24 cellular contexts compared by ENCODE assay signal in genomic region chr20:25242231-25242630, GRCh38. TPM values are rescaled to one million over a fixed set of nuclear protein-coding genes. Genes with fewer than 3 reads are reported as not detected.
A peak's percentile ranks its signal among the peaks of the same experiment; 100 is the strongest.
DNase-seq lines count a peak whose midpoint lies in the region; ATAC-seq, FAIRE-seq and TF ChIP-seq lines count a peak whose summit lies in the region.
"Had no signal": no experiment of that assay in that cellular context is flagged by ENCODE, and none has a peak within 500 bp of the region (broad histone marks: within the 10 kb centered on the region; RNA-seq: fewer than 3 reads in every experiment).

No MANE protein-coding gene starts in this region.

- TF ChIP-seq POLR2A in HepG2 (IDR thresholded peaks at IDR 0.05; ENCODE audit: insufficient read depth in 1 of 2, low read depth in 2 of 2, low read length in 2 of 2) = no peak

- peak in 1 of 2 experiments; percentile 33; a peak in 1 of 4 replicates for TF ChIP-seq EP300 in SK-N-SH (IDR thresholded peaks at IDR 0.05; ENCODE audit: borderline replicate concordance in 1 of 2, low read depth in 1 of 2, low read length in 1 of 2)
- TF ChIP-seq EP300 in HepG2 (IDR thresholded peaks at IDR 0.05; ENCODE audit: low read depth in 2 of 2, low read length in 2 of 2) = no peak
- no peak for TF ChIP-seq EP300 in HepG2 (CRISPR knock-in tag; IDR thresholded peaks at IDR 0.05; ENCODE audit: borderline replicate concordance)

- H3K79me2 ChIP-seq in SK-N-SH (ENCODE audit: insufficient read depth) = no peaks in the 10 kb centered on the region
- H3K79me2 ChIP-seq in HepG2 (ENCODE audit: insufficient read depth, low read length) = no peaks in the 10 kb centered on the region

- no peaks in the 10 kb centered on the region for H3K9me3 ChIP-seq in SK-N-SH
- H3K9me3 ChIP-seq in HepG2 (ENCODE audit: low read length) = no peaks in the 10 kb centered on the region

- intact Hi-C loops in HepG2 (cut with micrococcal nuclease; ENCODE audit: unreplicated experiment) = no loop called here

- no peaks in the 10 kb centered on the region for H3K9me2 ChIP-seq in SK-N-SH

- CTCF ChIA-PET in SK-N-SH (lab: Yijun Ruan, JAX) = interaction anchor here (1.2 to 1.6 kb wide), 2 partner anchors 9 to 53 kb away, joined by 3 to 4 read pairs; no protein-coding TSS in a partner anchor
- CTCF ChIA-PET in HepG2 (lab: Yijun Ruan, JAX; ENCODE audit: low intra/inter-chr PET ratio, low total read pairs) = no interaction called here

- TF ChIP-seq CTCF in SK-N-SH (IDR thresholded peaks at IDR 0.05) = no peak
- TF ChIP-seq CTCF in epithelial cell of esophagus (IDR thresholded peaks at IDR 0.05; ENCODE audit: insufficient read depth, low read depth, low read length, missing control alignments) = no peak
- TF ChIP-seq CTCF in type B pancreatic cell (conservative IDR thresholded peaks at IDR 0.05) = no peak
- TF ChIP-seq CTCF in HepG2 (CRISPR knock-in tag; IDR thresholded peaks at IDR 0.05) = no peak

- DNase-seq in SK-N-SH = peak; percentile 52
- peak; percentile 73 for DNase-seq in NCI-H69 (lab: John Stamatoyannopoulos, UW)
- DNase-seq in epithelial cell of esophagus (ENCODE audit: low read depth) = peak; percentile 39
- no peak for DNase-seq in type B pancreatic cell (ENCODE audit: extremely low spot score, unreplicated experiment)
- DNase-seq in NCI-H510A (lab: John Stamatoyannopoulos, UW) = no peak
- DNase-seq in HepG2 (ENCODE audit: low spot score) = no peak
- DNase-seq: activated CD4-positive, CD25-positive, alpha-beta regulatory T cell treated with anti-CD3 and anti-CD28 coated beads, Interleukin-2, amount 50 U/mL, for 72 hours; activated naive CD8-positive, alpha-beta T cell treated with anti-CD3 and anti-CD28 coated beads, Interleukin-2, amount 10 ng/mL, durations not matched to agents 7 days and 5 days; brain microvascular endothelial cell; hypothalamus; MM.1S; NCI-H2029; NCI-H524 treated with DMSO at 0.1 percent for 48 hours; stimulated activated CD4-positive, alpha-beta T cell treated with anti-CD3 and anti-CD28 coated beads, Interleukin-4, amount 100 ng/mL, for 4 hours had no signal

- H3K27ac Mint-ChIP-seq in type B pancreatic cell = peak overlapping the region; percentile 84
- H3K27ac Mint-ChIP-seq: activated naive CD8-positive, alpha-beta T cell treated with anti-CD3 and anti-CD28 coated beads, Interleukin-2, amount 10 ng/mL, durations not matched to agents 7 days and 5 days; CD14-positive monocyte; memory B cell had no signal

- H3K36me3 Mint-ChIP-seq in type B pancreatic cell = no peaks in the 10 kb centered on the region
- H3K36me3 Mint-ChIP-seq: activated naive CD8-positive, alpha-beta T cell treated with anti-CD3 and anti-CD28 coated beads, Interleukin-2, amount 10 ng/mL, durations not matched to agents 7 days and 5 days had no signal

- BruUV-seq in HepG2 (replicated peaks; lab: Mats Ljungman, UMichigan) = no TSS peak

- H4K20me1 ChIP-seq in SK-N-SH (ENCODE audit: insufficient read depth) (no peaks in the 10 kb centered on the region), HepG2 (ENCODE audit: insufficient read depth, low read length) (no peaks in the 10 kb centered on the region)

- WGBS in SK-N-SH (ENCODE audit: low lambda C conversion rate) = 81% methylated on average over 10 of the region's 10 CpGs
- 76% methylated on average over 10 of the region's 10 CpGs for WGBS in HepG2 (ENCODE audit: low lambda C conversion rate)

- H3F3A ChIP-seq in SK-N-SH (replicated peaks; ENCODE audit: insufficient read depth) = peaks cover 19% of the 10 kb centered on the region

- H3K27me3 Mint-ChIP-seq in type B pancreatic cell = peaks cover 35% of the 10 kb centered on the region

- ATAC-seq in SK-N-SH treated with all-trans-retinoic acid at 6 μM for 48 hours = no peak
- no peak for ATAC-seq in GM19463 (IDR thresholded peaks at IDR 0.05; ENCODE audit: unreplicated experiment)
- no peak for ATAC-seq in HepG2

- H3K27me3 ChIP-seq in SK-N-SH (ENCODE audit: insufficient read depth) (no peaks in the 10 kb centered on the region), HepG2 (ENCODE audit: control insufficient read depth in 1 of 2, insufficient read depth in 2 of 2, low read length in 2 of 2) (peaks cover 1 to 25% of the 10 kb centered on the region in 2 experiments; a peak in 3 of 5 replicates)
- H3K27me3 ChIP-seq: brain microvascular endothelial cell had no signal

- in situ Hi-C loops in HepG2 (cut with HindIII; ENCODE audit: extremely low pct_ligation_motif_present, low pct_unique_long_range_greater_than_20kb) = no loop called here

- no peak for FAIRE-seq in HepG2 (lab: Jason Lieb, UNC)
- FAIRE-seq: GM12891, keratinocyte, RCC 7860, urothelium cell line had no signal

- no peak overlapping the region for H3K27ac ChIP-seq in SK-N-SH (ENCODE audit: low read depth in 2 of 2, low read length in 1 of 2)
- no peak overlapping the region for H3K27ac ChIP-seq in HepG2 (ENCODE audit: extremely low read length, insufficient read depth, low read length)
- H3K27ac ChIP-seq: brain microvascular endothelial cell, coronary artery had no signal

- H3K4me3 ChIP-seq in SK-N-SH (ENCODE audit: low read depth in 2 of 2, low read length in 1 of 2) = no peak overlapping the region
- no peak overlapping the region for H3K4me3 ChIP-seq in epithelial cell of esophagus (ENCODE audit: low read length)
- H3K4me3 ChIP-seq in HepG2 (replicated peaks in 1 of 3; ENCODE audit: insufficient read depth in 1 of 3, low read depth in 2 of 3, low read length in 3 of 3) = no peak overlapping the region
- H3K4me3 ChIP-seq: coronary artery had no signal

- TF ChIP-seq RAD21 in SK-N-SH (IDR thresholded peaks at IDR 0.05; ENCODE audit: low read length) (no peak), HepG2 (CRISPR knock-in tag; IDR thresholded peaks at IDR 0.05) (no peak)

- H3K36me3 ChIP-seq in SK-N-SH (replicated peaks in 1 of 2; ENCODE audit: control insufficient read depth in 1 of 2, insufficient read depth in 2 of 2, low read length in 1 of 2) (peaks cover 0 to 4% of the 10 kb centered on the region in 2 experiments), HepG2 (replicated peaks in 1 of 2; ENCODE audit: control insufficient read depth in 1 of 2, insufficient read depth in 2 of 2, low read length in 2 of 2) (no peaks in the 10 kb centered on the region)
- H3K36me3 ChIP-seq: brain microvascular endothelial cell had no signal

- H2AFZ ChIP-seq in SK-N-SH (ENCODE audit: low read depth) (no peak overlapping the region), HepG2 (ENCODE audit: low read length) (no peak overlapping the region)

- H3K9ac ChIP-seq in SK-N-SH (no peak overlapping the region), HepG2 (ENCODE audit: insufficient read depth, low read depth, low read length) (no peak overlapping the region)

- H3K4me1 ChIP-seq in SK-N-SH (ENCODE audit: control insufficient read depth in 1 of 2, insufficient read depth in 2 of 2, low read depth in 1 of 2, low read length in 1 of 2) (peaks cover 15 to 17% of the 10 kb centered on the region in 2 experiments; a peak in 3 of 4 replicates), HepG2 (ENCODE audit: insufficient read depth, low read length) (peaks cover 45% of the 10 kb centered on the region)

- H3K4me2 ChIP-seq in SK-N-SH = no peak overlapping the region
- no peak overlapping the region for H3K4me2 ChIP-seq in HepG2 (ENCODE audit: low read depth, low read length)

- peak overlapping the region; percentile 56 for H3K4me3 Mint-ChIP-seq in type B pancreatic cell
- H3K4me3 Mint-ChIP-seq: activated naive CD8-positive, alpha-beta T cell treated with anti-CD3 and anti-CD28 coated beads, Interleukin-2, amount 10 ng/mL, durations not matched to agents 7 days and 5 days; CD14-positive monocyte; memory B cell; nephron had no signal

- H3K9me3 Mint-ChIP-seq in type B pancreatic cell = no peaks in the 10 kb centered on the region
- H3K9me3 Mint-ChIP-seq: activated naive CD8-positive, alpha-beta T cell treated with anti-CD3 and anti-CD28 coated beads, Interleukin-2, amount 10 ng/mL, durations not matched to agents 7 days and 5 days; nephron had no signal

- H3K4me1 Mint-ChIP-seq in type B pancreatic cell (ENCODE audit: unreplicated experiment) = peaks cover 13% of the 10 kb centered on the region

- POLR2A ChIA-PET in SK-N-SH (lab: Yijun Ruan, JAX) (no interaction called here), HepG2 (lab: Yijun Ruan, JAX) (no interaction called here)

RNA-seq across cellular contexts. Expression of gene PYGB, which starts 5.7 kb away (rescaled TPM):
- polyA plus RNA-seq in SK-N-SH (2012; rRNA removed) (32.2 and 35.8 TPM in 2 replicates), HepG2 (2011; rRNA removed) (24.2 and 37.5 TPM in 2 replicates)
- 16.8 and 25.0 TPM in 2 replicates for polyA plus RNA-seq in SK-N-SH (2012; cell fraction: cytosol; rRNA removed)
- polyA plus RNA-seq in SK-N-SH (2012; cell fraction: nucleus; rRNA removed) = 75.6 and 77.6 TPM in 2 replicates
- total RNA-seq in type B pancreatic cell (ENCODE audit: low replicate concordance) (39.3 and 52.2 TPM in 2 replicates), HepG2 (2016; rRNA removed; fragmentation: Illumina TruSeq; extraction: Trizol) (82.0 and 86.3 TPM in 2 replicates)
- 5.4 and 6.5 TPM in 2 replicates for total RNA-seq in HepG2 (2016; cell fraction: cytosol; rRNA removed; fragmentation: Illumina TruSeq; extraction: Trizol; ENCODE audit: low read depth)
- total RNA-seq in HepG2 (2016; cell fraction: insoluble cytoplasmic fraction; rRNA removed; fragmentation: Illumina TruSeq; extraction: Trizol) = 69.1 and 89.6 TPM in 2 replicates
- 18.0 and 19.5 TPM in 2 replicates for total RNA-seq in HepG2 (2016; cell fraction: membrane; rRNA removed; fragmentation: Illumina TruSeq; extraction: Trizol)
- total RNA-seq in HepG2 (2016; cell fraction: nucleus; rRNA removed; fragmentation: Illumina TruSeq; extraction: Trizol) = 59.8 and 63.0 TPM in 2 replicates
- polyA plus RNA-seq in HepG2 (2011; cell fraction: cytosol; rRNA removed) = 24.4 and 27.4 TPM in 2 replicates
- polyA plus RNA-seq in HepG2 (2011; cell fraction: nucleus; rRNA removed) = 111 and 112 TPM in 2 replicates
- polyA plus RNA-seq in HepG2 (2012) = 26.9 and 46.5 TPM in 2 replicates
- polyA plus RNA-seq in HepG2 (2016; cell fraction: cytosol; fragmentation: Illumina TruSeq; extraction: Trizol; ENCODE audit: low read depth) = 3.5 TPM in 2 replicates
- 45.7 and 58.6 TPM in 2 replicates for polyA plus RNA-seq in HepG2 (2016; cell fraction: insoluble cytoplasmic fraction; fragmentation: Illumina TruSeq; extraction: Trizol; ENCODE audit: low read depth)
- 7.2 and 9.8 TPM in 2 replicates for polyA plus RNA-seq in HepG2 (2016; cell fraction: membrane; fragmentation: Illumina TruSeq; extraction: Trizol; ENCODE audit: low read depth)
- polyA plus RNA-seq in HepG2 (2016; cell fraction: nucleus; fragmentation: Illumina TruSeq; extraction: Trizol; ENCODE audit: insufficient read depth, low read depth) = 79.7 and 85.5 TPM in 2 replicates
- polyA minus RNA-seq in HepG2 (2011; rRNA and poly(A)+ RNA removed; ENCODE audit: low replicate concordance) = 26.5 and 80.5 TPM in 2 replicates
- 36.1 and 38.1 TPM in 2 replicates for polyA minus RNA-seq in HepG2 (2011; cell fraction: cytosol; rRNA and poly(A)+ RNA removed)
- 27.9 and 31.3 TPM in 2 replicates for polyA minus RNA-seq in HepG2 (2011; cell fraction: nucleus; rRNA and poly(A)+ RNA removed)

RNA-seq across cellular contexts. Expression of gene ENTPD6, which starts 46.7 kb away (rescaled TPM):
- polyA plus RNA-seq in SK-N-SH (2012; rRNA removed) = 76.1 and 78.2 TPM in 2 replicates
- 36.3 and 54.5 TPM in 2 replicates for polyA plus RNA-seq in SK-N-SH (2012; cell fraction: cytosol; rRNA removed)
- 172 and 200 TPM in 2 replicates for polyA plus RNA-seq in SK-N-SH (2012; cell fraction: nucleus; rRNA removed)
- total RNA-seq in type B pancreatic cell (ENCODE audit: low replicate concordance) = 64.1 and 78.3 TPM in 2 replicates
- 98.4 and 164 TPM in 2 replicates for total RNA-seq in HepG2 (2016; rRNA removed; fragmentation: Illumina TruSeq; extraction: Trizol)
- 67.6 and 72.5 TPM in 2 replicates for total RNA-seq in HepG2 (2016; cell fraction: cytosol; rRNA removed; fragmentation: Illumina TruSeq; extraction: Trizol; ENCODE audit: low read depth)
- total RNA-seq in HepG2 (2016; cell fraction: insoluble cytoplasmic fraction; rRNA removed; fragmentation: Illumina TruSeq; extraction: Trizol) = 90.5 and 177 TPM in 2 replicates
- total RNA-seq in HepG2 (2016; cell fraction: membrane; rRNA removed; fragmentation: Illumina TruSeq; extraction: Trizol) = 139 and 152 TPM in 2 replicates
- 149 and 161 TPM in 2 replicates for total RNA-seq in HepG2 (2016; cell fraction: nucleus; rRNA removed; fragmentation: Illumina TruSeq; extraction: Trizol)
- polyA plus RNA-seq in HepG2 (2011; rRNA removed) = 172 and 221 TPM in 2 replicates
- polyA plus RNA-seq in HepG2 (2011; cell fraction: cytosol; rRNA removed) = 185 and 213 TPM in 2 replicates
- polyA plus RNA-seq in HepG2 (2011; cell fraction: nucleus; rRNA removed) = 538 and 633 TPM in 2 replicates
- polyA plus RNA-seq in HepG2 (2012) = 90.9 and 112 TPM in 2 replicates
- polyA plus RNA-seq in HepG2 (2016; cell fraction: cytosol; fragmentation: Illumina TruSeq; extraction: Trizol; ENCODE audit: low read depth) = 59.4 and 67.7 TPM in 2 replicates
- polyA plus RNA-seq in HepG2 (2016; cell fraction: insoluble cytoplasmic fraction; fragmentation: Illumina TruSeq; extraction: Trizol; ENCODE audit: low read depth) = 85.6 and 91.9 TPM in 2 replicates
- polyA plus RNA-seq in HepG2 (2016; cell fraction: membrane; fragmentation: Illumina TruSeq; extraction: Trizol; ENCODE audit: low read depth) = 104 and 119 TPM in 2 replicates
- polyA plus RNA-seq in HepG2 (2016; cell fraction: nucleus; fragmentation: Illumina TruSeq; extraction: Trizol; ENCODE audit: insufficient read depth, low read depth) = 320 and 321 TPM in 2 replicates
- 25.3 and 228 TPM in 2 replicates for polyA minus RNA-seq in HepG2 (2011; rRNA and poly(A)+ RNA removed; ENCODE audit: low replicate concordance)
- 56.6 and 60.3 TPM in 2 replicates for polyA minus RNA-seq in HepG2 (2011; cell fraction: cytosol; rRNA and poly(A)+ RNA removed)
- 98.2 and 106 TPM in 2 replicates for polyA minus RNA-seq in HepG2 (2011; cell fraction: nucleus; rRNA and poly(A)+ RNA removed)

Comparison
In these comparisons a context has a peak if more than half of its experiments do, and no peak if none do; other contexts are left out.
1. DNase-seq: peak in SK-N-SH (single experiment), NCI-H69 (single experiment) and epithelial cell of esophagus (single experiment); none in type B pancreatic cell (single experiment), NCI-H510A (single experiment) and HepG2 (single experiment).